ENCODE assay signal across 21 cellular contexts in the genomic region with DNA sequence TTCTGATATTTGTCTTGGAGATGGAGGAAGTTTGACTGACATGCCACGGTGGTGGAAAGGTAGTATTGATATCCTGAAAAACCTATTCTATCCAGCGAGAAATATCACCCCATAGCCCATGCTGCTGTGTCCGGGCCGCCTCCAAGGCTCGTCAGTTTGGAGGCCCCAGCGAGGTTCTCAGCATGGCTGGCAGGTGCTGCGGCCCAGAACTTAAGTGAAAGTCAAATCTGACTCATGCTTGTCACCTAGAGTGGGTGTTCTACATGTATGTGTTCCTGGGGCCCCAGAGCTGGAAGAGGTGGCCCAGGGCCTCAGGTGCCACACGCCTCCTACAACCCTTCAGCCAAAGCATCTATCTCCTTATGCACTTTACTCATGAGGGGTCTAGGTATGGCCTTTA.
DNase-seq lines count a peak whose midpoint lies in the region; ATAC-seq lines count a peak whose summit lies in the region.
"Had no signal": no experiment of that assay in that cellular context is flagged by ENCODE, and none has a peak within 500 bp of the region (broad histone marks: within the 10 kb centered on the region; RNA-seq: fewer than 3 reads in every experiment).

No MANE protein-coding gene starts in this region.

- no peak overlapping the region for H3K4me3 Mint-ChIP-seq in stimulated activated effector memory CD8-positive, alpha-beta T cell treated with anti-CD3 and anti-CD28 coated beads, Interleukin-12 subunit alpha, Interleukin-12 subunit beta, amount 100 ng/mL, for 72 hours
- H3K4me3 Mint-ChIP-seq: HFFc6 had no signal

- H3K27ac Mint-ChIP-seq in stimulated activated effector memory CD8-positive, alpha-beta T cell treated with anti-CD3 and anti-CD28 coated beads, Interleukin-12 subunit alpha, Interleukin-12 subunit beta, amount 100 ng/mL, for 72 hours, result no peak overlapping the region
- H3K27ac Mint-ChIP-seq: HFFc6 had no signal

- ATAC-seq in GM18868 (IDR thresholded peaks at IDR 0.05; ENCODE audit: unreplicated experiment), result peak; percentile 63
- peak; percentile 45 for ATAC-seq in HG03442 (IDR thresholded peaks at IDR 0.05; ENCODE audit: unreplicated experiment)
- ATAC-seq in stimulated activated effector memory CD8-positive, alpha-beta T cell treated with anti-CD3 and anti-CD28 coated beads, Interleukin-12 subunit alpha, Interleukin-12 subunit beta, amount 100 ng/mL, for 72 hours, result peak; percentile 30
- no peak for ATAC-seq in HG03045 (IDR thresholded peaks at IDR 0.05; ENCODE audit: unreplicated experiment)

- DNase-seq in stimulated activated CD4-positive, alpha-beta T cell treated with anti-CD3 and anti-CD28 coated beads, Interleukin-15, amount 100 ng/mL, for 24 hours, result peak; percentile 15
- no peak for DNase-seq in stimulated activated CD4-positive, alpha-beta T cell treated with anti-CD3 and anti-CD28 coated beads, Interleukin-2, amount 100 ng/mL, for 48 hours
- DNase-seq in stimulated activated effector memory CD8-positive, alpha-beta T cell treated with anti-CD3 and anti-CD28 coated beads, Interleukin-12 subunit alpha, Interleukin-12 subunit beta, amount 100 ng/mL, for 72 hours (ENCODE audit: low spot score in 2 of 2), result no peak
- no peak for DNase-seq in GM03348 (ENCODE audit: low spot score)
- DNase-seq: ACHN, AML-193, Caco-2, DMS153, EL, HFFc6, KBM-7, NCI-H1436, NCI-H2029 treated with DMSO at 0.1 percent for 48 hours, NCI-H2171 treated with DMSO at 0.1 percent for 48 hours, NCI-H446 treated with DMSO at 0.1 percent for 48 hours, NCI-H774, PC-9, SJCRH30 had no signal

- no peaks in the 10 kb centered on the region for H3K9me3 Mint-ChIP-seq in stimulated activated effector memory CD8-positive, alpha-beta T cell treated with anti-CD3 and anti-CD28 coated beads, Interleukin-12 subunit alpha, Interleukin-12 subunit beta, amount 100 ng/mL, for 72 hours
- H3K9me3 Mint-ChIP-seq: HFFc6 had no signal

- no peaks in the 10 kb centered on the region for H3K36me3 Mint-ChIP-seq in stimulated activated effector memory CD8-positive, alpha-beta T cell treated with anti-CD3 and anti-CD28 coated beads, Interleukin-12 subunit alpha, Interleukin-12 subunit beta, amount 100 ng/mL, for 72 hours

- peaks cover 12% of the 10 kb centered on the region for H3K4me1 Mint-ChIP-seq in stimulated activated effector memory CD8-positive, alpha-beta T cell treated with anti-CD3 and anti-CD28 coated beads, Interleukin-12 subunit alpha, Interleukin-12 subunit beta, amount 100 ng/mL, for 72 hours
